9 cellular contexts compared by ENCODE assay signal in the genomic region with DNA sequence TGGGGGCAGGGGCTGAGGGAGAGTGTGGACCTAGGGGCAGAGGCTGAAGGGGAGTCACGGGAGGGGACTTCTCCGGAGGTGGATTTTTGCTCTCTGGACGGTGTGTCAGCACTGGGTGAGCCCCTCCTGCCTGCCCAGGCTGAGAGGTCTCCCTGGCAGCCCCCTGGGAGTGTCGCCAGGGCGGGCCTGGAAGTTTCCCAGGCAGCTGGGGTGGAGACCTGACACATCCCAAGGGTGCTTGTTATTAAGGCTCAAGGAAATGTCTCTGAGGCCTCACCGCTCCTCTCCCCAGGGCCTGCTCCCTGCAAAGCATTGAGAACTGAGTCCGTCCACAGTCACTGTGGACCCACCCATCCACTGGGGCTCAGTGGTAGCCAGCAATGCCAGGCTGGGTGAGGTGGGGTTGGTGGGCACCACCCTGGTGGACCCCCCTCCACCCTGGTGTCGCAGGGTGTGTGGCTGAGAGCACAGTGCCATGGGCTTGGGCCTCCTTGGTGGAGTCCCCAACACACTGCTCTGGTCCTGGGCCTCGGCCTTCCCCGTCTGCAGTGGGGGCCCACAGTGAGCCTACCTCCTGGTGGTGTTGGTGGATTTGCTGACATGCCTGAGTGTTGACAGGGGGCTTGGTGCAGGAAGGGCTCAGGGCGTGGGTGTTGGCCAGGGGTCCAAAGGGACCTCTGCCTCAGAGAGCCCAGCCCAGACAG. TPM values are rescaled to one million over a fixed set of nuclear protein-coding genes. Genes with fewer than 3 reads are reported as not detected.
DNase-seq lines count a peak whose midpoint lies in the region; ATAC-seq, FAIRE-seq and TF ChIP-seq lines count a peak whose summit lies in the region.
"Had no signal": no experiment of that assay in that cellular context is flagged by ENCODE, and none has a peak within 500 bp of the region (broad histone marks: within the 10 kb centered on the region; RNA-seq: fewer than 3 reads in every experiment).

No MANE protein-coding gene starts in this region.

- peaks cover 65% of the 10 kb centered on the region for H3K4me1 ChIP-seq in OCI-LY1 (ENCODE audit: insufficient read depth, low read length, severe bottlenecking)
- H3K4me1 ChIP-seq in endothelial cell of umbilical vein (ENCODE audit: control insufficient read depth, extremely low read depth, insufficient read depth, low read length), result peaks cover 49% of the 10 kb centered on the region

- H2AFZ ChIP-seq in OCI-LY1 (ENCODE audit: low read length) (no peak overlapping the region), endothelial cell of umbilical vein (ENCODE audit: low read depth, low read length) (no peak overlapping the region)

- intact Hi-C loops in endothelial cell of umbilical vein (cut with micrococcal nuclease), result loop anchor here (2.0 kb wide), 1 partner anchor 39 kb away; no protein-coding TSS in a partner anchor

- H3K36me3 ChIP-seq in OCI-LY1 (ENCODE audit: insufficient read depth, low read length), result no peaks in the 10 kb centered on the region; the same call in 1 of the 2 replicates
- no peaks in the 10 kb centered on the region for H3K36me3 ChIP-seq in endothelial cell of umbilical vein (ENCODE audit: control insufficient read depth in 2 of 2, extremely low read depth in 1 of 2, insufficient read depth in 2 of 2, low read length in 2 of 2)

- H3K27ac Mint-ChIP-seq in nephron, result peak overlapping the region in 2 of 3 experiments; percentile 72 to 97

- H3K27ac ChIP-seq in AG04450 (ENCODE audit: low read depth, low read length) (no peak overlapping the region), OCI-LY1 (ENCODE audit: low read depth, low read length, poor library complexity, severe bottlenecking) (peak overlapping the region; percentile 79), endothelial cell of umbilical vein (ENCODE audit: insufficient read depth, low read depth, low read length) (peak overlapping the region; percentile 91)

- DNase-seq in AG04450 (ENCODE audit: low read depth, low spot score) (no peak), endothelial cell of umbilical vein (ENCODE audit: low read depth, low spot score) (no peak), NCI-H446 treated with DMSO at 0.1 percent for 48 hours (lab: John Stamatoyannopoulos, UW) (no peak)
- DNase-seq: NCI-H2029 had no signal

- H4K20me1 ChIP-seq in OCI-LY1 (ENCODE audit: insufficient read depth, low read length) (no peaks in the 10 kb centered on the region), endothelial cell of umbilical vein (replicated peaks; ENCODE audit: control insufficient read depth, extremely low read depth, insufficient read depth, low read length) (no peaks in the 10 kb centered on the region)

- peaks cover 37% of the 10 kb centered on the region for H3K4me1 Mint-ChIP-seq in nephron

- no peak for TF ChIP-seq CTCF in AG04450 (IDR thresholded peaks at IDR 0.05; ENCODE audit: low read depth, low read length)
- no peak for TF ChIP-seq CTCF in OCI-LY1 (IDR thresholded peaks at IDR 0.05; ENCODE audit: low read length)
- no peak for TF ChIP-seq CTCF in endothelial cell of umbilical vein (IDR thresholded peaks at IDR 0.05; ENCODE audit: extremely low read depth in 1 of 2, insufficient read depth in 1 of 2, low read depth in 1 of 2, low read length in 2 of 2)
- no peak for TF ChIP-seq CTCF in nephron (IDR thresholded peaks at IDR 0.05; ENCODE audit: unreplicated experiment in 3 of 3)

- CTCF ChIA-PET in AG04450 (lab: Charles Lee) (no interaction called here), endothelial cell of umbilical vein (lab: Charles Lee) (interaction anchor here (0.6 kb wide), 1 partner anchor 75 kb away, joined by 3 read pairs; no protein-coding TSS in a partner anchor)

- peak overlapping the region; percentile 50; the same call in 1 of the 2 replicates for H3K9ac ChIP-seq in OCI-LY1 (ENCODE audit: low read length)
- H3K9ac ChIP-seq in endothelial cell of umbilical vein (replicated peaks; ENCODE audit: extremely low read depth, insufficient read depth, low read length), result no peak overlapping the region

- no peaks in the 10 kb centered on the region for H3K9me3 Mint-ChIP-seq in nephron

- no peaks in the 10 kb centered on the region for H3K36me3 Mint-ChIP-seq in nephron (ENCODE audit: low read depth)

- BruUV-seq in endothelial cell of umbilical vein (replicated peaks; lab: Mats Ljungman, UMichigan), result no TSS peak

- H3K27me3 ChIP-seq in AG04450 (ENCODE audit: control insufficient read depth, insufficient read depth, low read length), result no peaks in the 10 kb centered on the region
- H3K27me3 ChIP-seq in OCI-LY1 (ENCODE audit: insufficient read depth, low read length), result no peaks in the 10 kb centered on the region
- H3K27me3 ChIP-seq in endothelial cell of umbilical vein (ENCODE audit: control insufficient read depth in 2 of 2, insufficient read depth in 2 of 2, low read length in 2 of 2), result no peaks in the 10 kb centered on the region

- H3K79me2 ChIP-seq in OCI-LY1 (ENCODE audit: insufficient read depth, low read length), result peaks cover 25% of the 10 kb centered on the region
- peaks cover 69% of the 10 kb centered on the region for H3K79me2 ChIP-seq in endothelial cell of umbilical vein (ENCODE audit: control insufficient read depth, insufficient read depth, low read length)

- dilution Hi-C loops in endothelial cell of umbilical vein (cut with MboI; ENCODE audit: extremely low pct_ligation_motif_present, low sequenced_read_pairs), result no loop called here

- H3K4me3 Mint-ChIP-seq in nephron, result peak overlapping the region; percentile 87 to 90 (median 89)

- no peaks in the 10 kb centered on the region for H3K27me3 Mint-ChIP-seq in nephron (ENCODE audit: low read depth)

- H3F3A ChIP-seq in OCI-LY1 (ENCODE audit: insufficient read depth, low read length), result peaks cover 2% of the 10 kb centered on the region; the same call in 1 of the 2 replicates

- H3K9me2 ChIP-seq in OCI-LY1 (ENCODE audit: low read depth, low read length), result no peaks in the 10 kb centered on the region

- no peak for TF ChIP-seq POLR2A in endothelial cell of umbilical vein (IDR thresholded peaks at IDR 0.05; ENCODE audit: low read depth, low read length)

- H3K9me3 ChIP-seq in AG04450 (ENCODE audit: control insufficient read depth, insufficient read depth, low read length), result peaks cover 4% of the 10 kb centered on the region; the same call in 1 of the 2 replicates
- no peaks in the 10 kb centered on the region for H3K9me3 ChIP-seq in OCI-LY1 (ENCODE audit: low read length)
- no peaks in the 10 kb centered on the region for H3K9me3 ChIP-seq in endothelial cell of umbilical vein (replicated peaks; ENCODE audit: control insufficient read depth, insufficient read depth, low read length)

- FAIRE-seq in endothelial cell of umbilical vein (lab: Jason Lieb, UNC), result no peak

- H3K4me2 ChIP-seq in OCI-LY1 (ENCODE audit: low read length), result peak overlapping the region; percentile 96
- peak overlapping the region; percentile 44 for H3K4me2 ChIP-seq in endothelial cell of umbilical vein (ENCODE audit: insufficient read depth, low read length)

- peak overlapping the region; percentile 88 for H3K4me3 ChIP-seq in AG04450 (ENCODE audit: low read depth, low read length)
- H3K4me3 ChIP-seq in OCI-LY1 (ENCODE audit: low read depth, low read length, poor library complexity, severe bottlenecking), result peak overlapping the region; percentile 91
- H3K4me3 ChIP-seq in endothelial cell of umbilical vein (replicated peaks in 1 of 3; ENCODE audit: insufficient read depth in 1 of 3, low read depth in 1 of 3, low read length in 3 of 3), result peak overlapping the region in 1 of 3 experiments; percentile 72

- ATAC-seq in HG03025 (IDR thresholded peaks at IDR 0.05; ENCODE audit: low FRiP score, unreplicated experiment) (no peak), GM21360 (IDR thresholded peaks at IDR 0.05; ENCODE audit: unreplicated experiment) (no peak), HG03521 (IDR thresholded peaks at IDR 0.05; ENCODE audit: unreplicated experiment) (no peak)

- H3K9me1 ChIP-seq in endothelial cell of umbilical vein (replicated peaks; ENCODE audit: control insufficient read depth, extremely low read depth, insufficient read depth, low read length), result no peaks in the 10 kb centered on the region

- POLR2A ChIA-PET in AG04450 (lab: Yijun Ruan, JAX), result interaction anchor here (2.6 kb wide), 1 partner anchor 21 kb away, joined by 33 read pairs; a partner anchor contains a TSS
- POLR2A ChIA-PET in endothelial cell of umbilical vein (lab: Charles Lee), result no interaction called here

TF ChIP-seq in endothelial cell of umbilical vein, 7 proteins besides CTCF, POLR2A, EP300 and RAD21:
- TF ChIP-seq EZH2 (IDR thresholded peaks at IDR 0.05; ENCODE audit: borderline replicate concordance, low read depth, low read length, severe bottlenecking) (no peak), POLR2AphosphoS5 (IDR thresholded peaks at IDR 0.05; ENCODE audit: insufficient read depth, low read depth, low read length) (no peak), GATA2 (IDR thresholded peaks at IDR 0.05; ENCODE audit: insufficient read depth, insufficient read length, low read depth, low read length) (no peak)
- TF ChIP-seq, protein P1, sequence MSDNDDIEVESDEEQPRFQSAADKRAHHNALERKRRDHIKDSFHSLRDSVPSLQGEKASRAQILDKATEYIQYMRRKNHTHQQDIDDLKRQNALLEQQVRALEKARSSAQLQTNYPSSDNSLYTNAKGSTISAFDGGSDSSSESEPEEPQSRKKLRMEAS (IDR thresholded peaks at IDR 0.05; ENCODE audit: insufficient read depth, insufficient read length), result no peak

RNA-seq across cellular contexts. Expression of a gene that starts 2.5 kb away (rescaled TPM):
- polyA plus RNA-seq in AG04450 (2011; rRNA removed) (260 and 359 TPM in 2 replicates), endothelial cell of umbilical vein (641 and 802 TPM in 2 replicates)
- polyA minus RNA-seq in AG04450 (2011; rRNA and poly(A)+ RNA removed), result 392 and 552 TPM in 2 replicates
- 409 and 445 TPM in 2 replicates for total RNA-seq in endothelial cell of umbilical vein
- 406 and 474 TPM in 2 replicates for polyA plus RNA-seq in endothelial cell of umbilical vein (2011; cell fraction: cytosol; rRNA removed)
- 199 and 205 TPM in 2 replicates for polyA plus RNA-seq in endothelial cell of umbilical vein (2011; cell fraction: nucleus; rRNA removed)
- 516 and 727 TPM in 2 replicates for polyA plus RNA-seq in endothelial cell of umbilical vein (2012)
- 404 and 450 TPM in 2 replicates for polyA minus RNA-seq in endothelial cell of umbilical vein
- polyA minus RNA-seq in endothelial cell of umbilical vein (2011; cell fraction: cytosol; rRNA and poly(A)+ RNA removed), result 53.1 TPM
- 58.3 and 65.3 TPM in 2 replicates for polyA minus RNA-seq in endothelial cell of umbilical vein (2011; cell fraction: nucleus; rRNA and poly(A)+ RNA removed)

RNA-seq across cellular contexts. Expression of a gene that starts 20.9 kb away (rescaled TPM):
- polyA plus RNA-seq in AG04450 (2011; rRNA removed), result 13.3 and 19.2 TPM in 2 replicates
- polyA minus RNA-seq in AG04450 (2011; rRNA and poly(A)+ RNA removed), result 10.3 and 15.1 TPM in 2 replicates
- total RNA-seq in endothelial cell of umbilical vein, result 59.6 and 61.9 TPM in 2 replicates
- polyA plus RNA-seq in endothelial cell of umbilical vein, result 42.7 and 53.4 TPM in 2 replicates
- 18.3 and 31.5 TPM in 2 replicates for polyA plus RNA-seq in endothelial cell of umbilical vein (2011; cell fraction: cytosol; rRNA removed)
- 49.2 and 51.9 TPM in 2 replicates for polyA plus RNA-seq in endothelial cell of umbilical vein (2011; cell fraction: nucleus; rRNA removed)
- polyA plus RNA-seq in endothelial cell of umbilical vein (2012), result 32.6 and 42.6 TPM in 2 replicates
- polyA minus RNA-seq in endothelial cell of umbilical vein, result 20.5 and 25.8 TPM in 2 replicates
- 15.2 TPM for polyA minus RNA-seq in endothelial cell of umbilical vein (2011; cell fraction: cytosol; rRNA and poly(A)+ RNA removed)
- polyA minus RNA-seq in endothelial cell of umbilical vein (2011; cell fraction: nucleus; rRNA and poly(A)+ RNA removed), result 24.1 and 48.8 TPM in 2 replicates
